1 cellular context compared by ENCODE assay signal in the genomic region with DNA sequence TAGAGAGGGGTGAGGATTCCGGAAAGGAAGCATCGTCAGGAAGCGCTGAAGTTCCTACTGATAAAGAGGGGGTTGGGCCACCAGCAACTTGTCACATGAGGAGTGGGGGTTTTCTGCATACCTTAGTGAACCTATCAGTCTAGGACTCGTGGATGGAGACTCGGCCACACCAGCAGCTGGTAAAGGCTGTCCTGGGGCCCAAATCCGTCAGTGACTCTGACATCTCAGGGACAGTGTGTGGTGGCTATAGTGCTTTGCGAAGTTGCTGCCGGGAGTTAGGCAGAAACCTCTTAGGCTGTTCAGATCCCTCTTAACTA.
TF ChIP-seq lines count a peak whose summit lies in the region.

No MANE protein-coding gene starts in this region.

TF ChIP-seq in A549, 52 proteins besides CTCF, POLR2A, EP300 and RAD21:
- TF ChIP-seq CBX8 (IDR thresholded peaks at IDR 0.05) = no peak
- TF ChIP-seq, protein P1, sequence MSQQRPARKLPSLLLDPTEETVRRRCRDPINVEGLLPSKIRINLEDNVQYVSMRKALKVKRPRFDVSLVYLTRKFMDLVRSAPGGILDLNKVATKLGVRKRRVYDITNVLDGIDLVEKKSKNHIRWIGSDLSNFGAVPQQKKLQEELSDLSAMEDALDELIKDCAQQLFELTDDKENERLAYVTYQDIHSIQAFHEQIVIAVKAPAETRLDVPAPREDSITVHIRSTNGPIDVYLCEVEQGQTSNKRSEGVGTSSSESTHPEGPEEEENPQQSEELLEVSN (IDR thresholded peaks at IDR 0.05; ENCODE audit: borderline replicate concordance, low read depth) = no peak
TF ChIP-seq in A549: peak in this region for 0.
